ENCODE assay signal across 1 cellular context in the genomic region with DNA sequence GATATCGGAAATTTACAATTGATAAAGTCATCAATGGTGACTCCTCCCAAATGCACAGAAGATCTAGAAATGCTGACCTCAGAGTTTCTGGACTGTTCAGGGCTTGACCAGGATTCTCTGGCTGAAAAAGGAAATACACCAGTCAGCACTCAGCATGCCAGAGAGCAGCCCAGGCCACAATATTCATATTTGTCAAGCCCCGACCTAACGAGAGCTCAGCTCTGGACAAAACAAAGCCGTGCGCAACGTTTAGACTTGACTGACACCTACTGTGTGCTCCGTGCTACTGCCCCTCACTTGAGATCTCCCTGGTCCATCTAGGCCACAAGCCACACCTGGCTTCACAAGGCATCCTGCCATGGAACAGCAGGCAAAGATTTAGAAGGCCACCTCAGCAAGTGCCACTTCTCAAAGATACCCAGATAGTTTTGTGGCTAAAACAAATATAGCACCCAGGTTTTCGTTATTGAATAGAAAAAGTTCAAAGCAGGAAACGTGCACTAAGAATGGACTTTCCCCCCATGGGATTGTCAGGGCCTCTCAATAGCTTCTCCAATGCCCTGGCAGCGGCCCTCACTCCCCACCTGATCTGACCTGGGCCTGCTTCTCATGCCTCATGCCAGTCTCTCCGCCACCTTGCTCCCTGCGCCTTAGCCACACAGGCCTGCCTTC.
TF ChIP-seq lines count a peak whose summit lies in the region.

No MANE protein-coding gene starts in this region.

TF ChIP-seq in GM12878, 131 proteins besides CTCF, POLR2A, EP300 and RAD21 (continued from another document):
- TF ChIP-seq, protein P1, sequence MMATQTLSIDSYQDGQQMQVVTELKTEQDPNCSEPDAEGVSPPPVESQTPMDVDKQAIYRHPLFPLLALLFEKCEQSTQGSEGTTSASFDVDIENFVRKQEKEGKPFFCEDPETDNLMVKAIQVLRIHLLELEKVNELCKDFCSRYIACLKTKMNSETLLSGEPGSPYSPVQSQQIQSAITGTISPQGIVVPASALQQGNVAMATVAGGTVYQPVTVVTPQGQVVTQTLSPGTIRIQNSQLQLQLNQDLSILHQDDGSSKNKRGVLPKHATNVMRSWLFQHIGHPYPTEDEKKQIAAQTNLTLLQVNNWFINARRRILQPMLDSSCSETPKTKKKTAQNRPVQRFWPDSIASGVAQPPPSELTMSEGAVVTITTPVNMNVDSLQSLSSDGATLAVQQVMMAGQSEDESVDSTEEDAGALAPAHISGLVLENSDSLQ (IDR thresholded peaks at IDR 0.05) = peak; percentile 61; the same call in 1 of the 2 replicates
- TF ChIP-seq BHLHE40 (IDR thresholded peaks at IDR 0.05; ENCODE audit: borderline replicate concordance in 1 of 2, low read depth in 2 of 2, low read length in 1 of 2) (peak; percentile 61 to 79; a peak in 3 of 4 replicates), POLR2AphosphoS5 (IDR thresholded peaks at IDR 0.05; ENCODE audit: low read length) (0 out of 2 replicates have a peak, but pooled peaks have one; percentile 20), ETV6 (conservative IDR thresholded peaks at IDR 0.05 in 1 of 2, IDR thresholded peaks at IDR 0.05 in 1 of 2; ENCODE audit: borderline replicate concordance in 1 of 2, low read depth in 1 of 2) (no peak), ZBED1 (IDR thresholded peaks at IDR 0.05; ENCODE audit: borderline replicate concordance) (no peak), MEF2B (IDR thresholded peaks at IDR 0.05; ENCODE audit: partially characterized antibody, poor library complexity, severe bottlenecking) (peak; percentile 36)
